7 cellular contexts compared by ENCODE assay signal in the genomic region with DNA sequence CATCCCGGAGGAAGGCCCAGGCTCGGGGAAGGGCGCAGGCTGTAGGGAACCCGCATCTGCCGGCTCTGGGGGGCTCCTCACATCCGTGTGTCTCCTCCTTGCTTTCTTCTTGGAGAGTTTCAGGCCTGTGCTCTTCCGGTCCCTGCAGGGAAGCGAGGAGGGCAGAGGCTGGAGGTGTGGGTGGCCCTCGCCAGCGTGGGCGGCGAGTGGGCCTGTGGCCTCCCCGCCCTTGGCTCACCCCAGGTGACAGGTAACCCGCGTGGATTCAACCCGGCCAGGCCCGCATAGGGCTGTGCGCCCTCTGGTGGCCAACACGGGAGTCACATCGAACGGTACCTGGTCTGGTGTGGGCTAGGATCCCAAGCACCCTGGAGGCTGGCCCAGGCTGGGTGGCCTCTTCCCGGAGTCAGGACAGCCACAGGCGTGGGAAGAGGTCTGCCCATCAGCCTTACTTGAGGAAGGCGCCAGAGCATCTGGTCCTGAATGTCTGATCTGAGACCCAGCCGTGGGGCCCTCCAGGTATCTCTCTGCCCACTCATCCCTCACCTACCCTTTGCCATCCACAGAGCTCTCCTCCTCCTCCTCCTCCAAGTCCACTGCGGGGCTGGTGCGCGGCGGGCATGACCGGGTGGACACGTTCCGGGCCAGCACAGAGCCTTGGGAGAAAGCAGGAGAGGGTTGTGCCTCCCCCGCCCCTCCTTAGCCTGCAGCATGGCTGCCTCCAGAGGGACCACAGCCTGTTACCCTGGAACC. TPM values are rescaled to one million over a fixed set of nuclear protein-coding genes. Genes with fewer than 3 reads are reported as not detected.
DNase-seq lines count a peak whose midpoint lies in the region; ATAC-seq and TF ChIP-seq lines count a peak whose summit lies in the region.

No MANE protein-coding gene starts in this region.

- no peak overlapping the region for H3K4ac ChIP-seq in IMR-90 (ENCODE audit: low read depth, low read length)

- no peak overlapping the region for H2BK120ac ChIP-seq in IMR-90 (ENCODE audit: low read depth, low read length)

- dilution Hi-C loops in IMR-90 (cut with HindIII; ENCODE audit: low sequenced_read_pairs, unreplicated experiment): no loop called here

- H2AK5ac ChIP-seq in IMR-90 (ENCODE audit: low read depth, low read length): no peak overlapping the region

- no peak overlapping the region for H2BK20ac ChIP-seq in IMR-90 (ENCODE audit: low read depth, low read length)

- intact Hi-C loops in IMR-90 (cut with micrococcal nuclease): no loop called here

- H3K27ac ChIP-seq in IMR-90 (ENCODE audit: insufficient read depth, low read length) (no peak overlapping the region), VCaP (no peak overlapping the region), brain microvascular endothelial cell (no peak overlapping the region)

- peak; percentile 94 for TF ChIP-seq CTCF in GM12865 (IDR thresholded peaks at IDR 0.05; ENCODE audit: insufficient read depth, low read depth, low read length, missing control alignments)
- peak; percentile 69 for TF ChIP-seq CTCF in IMR-90 (conservative IDR thresholded peaks at IDR 0.05; ENCODE audit: low read depth, low read length)
- peak; percentile 99 for TF ChIP-seq CTCF in VCaP (conservative IDR thresholded peaks at IDR 0.05)
- TF ChIP-seq CTCF in brain microvascular endothelial cell (IDR thresholded peaks at IDR 0.05; ENCODE audit: low read depth, low read length, missing control alignments): peak; percentile 96
- TF ChIP-seq CTCF in kidney epithelial cell (IDR thresholded peaks at IDR 0.05; ENCODE audit: insufficient read depth, low read length, poor library complexity, severe bottlenecking): peak; percentile 96

- H3K9ac ChIP-seq in IMR-90 (ENCODE audit: low read depth, low read length): no peak overlapping the region

- CTCF ChIA-PET in IMR-90 (lab: Yijun Ruan, JAX): no interaction called here

- peak; percentile 93 for ATAC-seq in IMR-90 (ENCODE audit: low read depth)
- ATAC-seq in GM21447 (IDR thresholded peaks at IDR 0.05; ENCODE audit: unreplicated experiment): no peak

- no peak overlapping the region for H3K23ac ChIP-seq in IMR-90 (ENCODE audit: low read depth, low read length)

- H4K91ac ChIP-seq in IMR-90 (ENCODE audit: insufficient read depth, low read depth, low read length): no peak overlapping the region

- H4K5ac ChIP-seq in IMR-90 (ENCODE audit: low read depth, low read length): no peak overlapping the region

- no peak overlapping the region for H3K4me2 ChIP-seq in IMR-90 (ENCODE audit: low read depth, low read length)

- peak; percentile 55 for DNase-seq in GM12865 (ENCODE audit: low read depth)
- DNase-seq in IMR-90: no peak
- no peak for DNase-seq in brain microvascular endothelial cell
- no peak for DNase-seq in kidney epithelial cell (ENCODE audit: low read depth)
- DNase-seq in stimulated activated CD4-positive, alpha-beta T cell treated with anti-CD3 and anti-CD28 coated beads, Interleukin-4, amount 100 ng/mL, for 4 hours: peak; percentile 73 to 77

- H3K18ac ChIP-seq in IMR-90 (ENCODE audit: low read depth, low read length): no peak overlapping the region

- no peaks in the 10 kb centered on the region for H3K9me1 ChIP-seq in IMR-90 (ENCODE audit: insufficient read depth, low read length)

- H2BK5ac ChIP-seq in IMR-90 (ENCODE audit: low read depth, low read length, poor library complexity, severe bottlenecking): no peak overlapping the region

- no peaks in the 10 kb centered on the region for H3K4me1 ChIP-seq in IMR-90 (ENCODE audit: control insufficient read depth, insufficient read depth, low read length)

- no TSS peak for BruUV-seq in IMR-90 (replicated peaks; lab: Mats Ljungman, UMichigan)

- peak overlapping the region; percentile 63 for H2AFZ ChIP-seq in IMR-90 (replicated peaks; ENCODE audit: low read length, poor library complexity)

- peak; percentile 44 for TF ChIP-seq RAD21 in IMR-90 (IDR thresholded peaks at IDR 0.05; ENCODE audit: low read length)

- H3K56ac ChIP-seq in IMR-90 (ENCODE audit: extremely low read depth, insufficient read depth, low read length): no peak overlapping the region

- TF ChIP-seq POLR2A in IMR-90 (IDR thresholded peaks at IDR 0.05; ENCODE audit: low read depth, low read length): no peak

- no peak overlapping the region for H3K4me3 ChIP-seq in GM12865 (ENCODE audit: low read depth, low read length)
- no peak overlapping the region for H3K4me3 ChIP-seq in IMR-90 (ENCODE audit: insufficient read depth, low read depth, low read length)
- no peak overlapping the region for H3K4me3 ChIP-seq in brain microvascular endothelial cell (ENCODE audit: low read depth, low read length)
- no peak overlapping the region for H3K4me3 ChIP-seq in kidney epithelial cell (ENCODE audit: low read depth, low read length)

- no peak overlapping the region for H2BK15ac ChIP-seq in IMR-90 (ENCODE audit: low read depth, low read length)

- POLR2A ChIA-PET in IMR-90 (lab: Charles Lee; ENCODE audit: unreplicated experiment): no interaction called here

- no peak overlapping the region for H4K8ac ChIP-seq in IMR-90 (ENCODE audit: low read depth in 2 of 2, low read length in 2 of 2)

- no peak overlapping the region for H3K14ac ChIP-seq in IMR-90 (replicated peaks; ENCODE audit: low read depth, low read length)

- H3K79me1 ChIP-seq in IMR-90 (ENCODE audit: low read depth in 1 of 2, low read length in 2 of 2): no peaks in the 10 kb centered on the region; a peak in 1 of 4 replicates

- peaks cover 7% of the 10 kb centered on the region for H4K20me1 ChIP-seq in IMR-90 (ENCODE audit: insufficient read depth, low read length)

- H3K36me3 ChIP-seq in IMR-90 (ENCODE audit: control insufficient read depth, insufficient read depth, low read length) (peaks cover 22% of the 10 kb centered on the region), brain microvascular endothelial cell (replicated peaks) (peaks cover 20% of the 10 kb centered on the region), kidney epithelial cell (ENCODE audit: control insufficient read depth, insufficient read depth, low read length) (peaks cover 1% of the 10 kb centered on the region)

- peak overlapping the region; percentile 82 for H2AK9ac ChIP-seq in IMR-90 (replicated peaks; ENCODE audit: low read depth, low read length, poor library complexity)

- no peaks in the 10 kb centered on the region for H3K27me3 ChIP-seq in IMR-90 (ENCODE audit: control insufficient read depth, insufficient read depth, low read length)
- H3K27me3 ChIP-seq in brain microvascular endothelial cell (replicated peaks): no peaks in the 10 kb centered on the region
- H3K27me3 ChIP-seq in kidney epithelial cell (ENCODE audit: control insufficient read depth, insufficient read depth, low read length): no peaks in the 10 kb centered on the region

- in situ Hi-C loops in IMR-90 (cut with MboI; ENCODE audit: low sequenced_read_pairs) (no loop called here), brain microvascular endothelial cell (cut with HindIII; ENCODE audit: low pct_ligation_motif_present, low sequenced_read_pairs) (no loop called here)

- no peaks in the 10 kb centered on the region for H3K9me3 ChIP-seq in IMR-90 (ENCODE audit: control insufficient read depth, insufficient read depth, low read length)

- 5% methylated on average over 8 of the region's 33 CpGs; no CpG with 5 or more reads in 1 of the 2 experiments for WGBS in IMR-90 (ENCODE audit: extremely low coverage in 2 of 2, insufficient read length in 1 of 2), 2 experiments

TF ChIP-seq in IMR-90, 13 proteins besides CTCF, POLR2A, EP300 and RAD21:
- TF ChIP-seq MXI1 (IDR thresholded peaks at IDR 0.05; ENCODE audit: borderline replicate concordance, low read depth, low read length) (no peak), SMC3 (IDR thresholded peaks at IDR 0.05; ENCODE audit: low read depth, low read length) (peak; percentile 50; the same call in 1 of the 2 replicates), NFE2L2 (IDR thresholded peaks at IDR 0.05; ENCODE audit: low read depth, low read length) (no peak), FOS (IDR thresholded peaks at IDR 0.05; ENCODE audit: low read depth, low read length) (no peak)
- TF ChIP-seq, protein P1, sequence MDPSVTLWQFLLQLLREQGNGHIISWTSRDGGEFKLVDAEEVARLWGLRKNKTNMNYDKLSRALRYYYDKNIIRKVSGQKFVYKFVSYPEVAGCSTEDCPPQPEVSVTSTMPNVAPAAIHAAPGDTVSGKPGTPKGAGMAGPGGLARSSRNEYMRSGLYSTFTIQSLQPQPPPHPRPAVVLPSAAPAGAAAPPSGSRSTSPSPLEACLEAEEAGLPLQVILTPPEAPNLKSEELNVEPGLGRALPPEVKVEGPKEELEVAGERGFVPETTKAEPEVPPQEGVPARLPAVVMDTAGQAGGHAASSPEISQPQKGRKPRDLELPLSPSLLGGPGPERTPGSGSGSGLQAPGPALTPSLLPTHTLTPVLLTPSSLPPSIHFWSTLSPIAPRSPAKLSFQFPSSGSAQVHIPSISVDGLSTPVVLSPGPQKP (IDR thresholded peaks at IDR 0.05; ENCODE audit: borderline replicate concordance, low read depth, low read length): no peak

RNA-seq across cellular contexts. Expression of gene TNFRSF25, which starts 9.6 kb away (rescaled TPM):
- total RNA-seq in IMR-90 (2012; rRNA removed) (0.83 and 1.3 TPM in 2 replicates), kidney epithelial cell (18.2 and 20.2 TPM in 2 replicates)
- 11.2 and 14.5 TPM in 2 replicates for polyA plus RNA-seq in IMR-90 (2012; rRNA removed)
- 6.5 and 7.5 TPM in 2 replicates for polyA plus RNA-seq in IMR-90 (2012; cell fraction: cytosol; rRNA removed)
- polyA plus RNA-seq in IMR-90 (2012; cell fraction: nucleus; rRNA removed; ENCODE audit: low replicate concordance): 119 and 293 TPM in 2 replicates

RNA-seq across cellular contexts. Expression of gene PLEKHG5, which starts 15.9 kb away (rescaled TPM):
- total RNA-seq in IMR-90 (2012; rRNA removed): 4.8 and 5.0 TPM in 2 replicates
- 11.6 and 13.7 TPM in 2 replicates for polyA plus RNA-seq in IMR-90 (2012; rRNA removed)
- polyA plus RNA-seq in IMR-90 (2012; cell fraction: cytosol; rRNA removed): 4.8 and 7.8 TPM in 2 replicates
- 61.6 and 111 TPM in 2 replicates for polyA plus RNA-seq in IMR-90 (2012; cell fraction: nucleus; rRNA removed; ENCODE audit: low replicate concordance)
- total RNA-seq in kidney epithelial cell: 24.3 and 26.4 TPM in 2 replicates

RNA-seq across cellular contexts. Expression of gene ESPN, which starts 51.0 kb away (rescaled TPM):
- total RNA-seq in IMR-90 (2012; rRNA removed) (under 0.01 TPM in 1 of 2 replicates, not detected in the other), kidney epithelial cell (2.7 TPM in 2 replicates)
- polyA plus RNA-seq in IMR-90 (2012; rRNA removed): 0.02 and 0.03 TPM in 2 replicates
- 0.02 and 0.07 TPM in 2 replicates for polyA plus RNA-seq in IMR-90 (2012; cell fraction: cytosol; rRNA removed)
- polyA plus RNA-seq in IMR-90 (2012; cell fraction: nucleus; rRNA removed; ENCODE audit: low replicate concordance): 0.10 and 0.15 TPM in 2 replicates

RNA-seq across cellular contexts. Expression of gene HES2, which starts 55.8 kb away (rescaled TPM):
- not detected in 2 replicates for total RNA-seq in IMR-90 (2012; rRNA removed)
- polyA plus RNA-seq in IMR-90 (2012; rRNA removed): not detected in 2 replicates
- polyA plus RNA-seq in IMR-90 (2012; cell fraction: cytosol; rRNA removed): 0.01 TPM in 1 of 2 replicates, not detected in the other
- polyA plus RNA-seq in IMR-90 (2012; cell fraction: nucleus; rRNA removed; ENCODE audit: low replicate concordance): 0.03 and 0.08 TPM in 2 replicates
- 15.9 and 27.8 TPM in 2 replicates for total RNA-seq in kidney epithelial cell

Comparison
In these comparisons a context has a peak if more than half of its experiments do, and no peak if none do; other contexts are left out.
1. DNase-seq: peak in GM12865 (single experiment) and stimulated activated CD4-positive, alpha-beta T cell treated with anti-CD3 and anti-CD28 coated beads, Interleukin-4, amount 100 ng/mL, for 4 hours (2 of 2); none in IMR-90 (single experiment), brain microvascular endothelial cell (single experiment) and kidney epithelial cell (single experiment).
2. Peak in every context shown above with its lines, with median percentiles within 50 percentile points of each other: CTCF ChIP-seq.